Comparison of ENCODE assay signal across 15 cellular contexts in genomic region chr1:115837386-115837761, GRCh38. TPM values are rescaled to one million over a fixed set of nuclear protein-coding genes. Genes with fewer than 3 reads are reported as not detected.
DNase-seq lines count a peak whose midpoint lies in the region; ATAC-seq and TF ChIP-seq lines count a peak whose summit lies in the region.
"Had no signal": no experiment of that assay in that cellular context is flagged by ENCODE, and none has a peak within 500 bp of the region (broad histone marks: within the 10 kb centered on the region; RNA-seq: fewer than 3 reads in every experiment).

No MANE protein-coding gene starts in this region.

- H4K8ac ChIP-seq in trophoblast cell (ENCODE audit: low read depth, low read length): peak overlapping the region; percentile 62

- intact Hi-C loops in body of pancreas (cut with DNase I): no loop called here

- no peak overlapping the region for H3K4ac ChIP-seq in trophoblast cell (ENCODE audit: low read depth, low read length)

- H3K9ac ChIP-seq in trophoblast cell (ENCODE audit: low read length): no peak overlapping the region
- no peak overlapping the region for H3K9ac ChIP-seq in Karpas-422 (ENCODE audit: low read length)
- H3K9ac ChIP-seq: KMS-11 had no signal

- peak overlapping the region; percentile 61 for H2BK120ac ChIP-seq in trophoblast cell (ENCODE audit: insufficient read depth, low read length, poor library complexity)

- DNase-seq in Daoy (ENCODE audit: low read depth) (peak; percentile 21), NCI-H526 treated with DMSO at 0.1 percent for 48 hours (lab: John Stamatoyannopoulos, UW) (peak; percentile 67), glutamatergic neuron (no peak), trophoblast cell (peak in 1 of 2 donors; percentile 51), HUDEP-2 (lab: John Stamatoyannopoulos, UW; ENCODE audit: unreplicated experiment in 76 of 76) (no peak), body of pancreas (no peak), Karpas-422 (no peak), tibial nerve (ENCODE audit: low spot score in 2 of 2) (no peak)
- DNase-seq: activated T-cell treated with anti-CD3 and anti-CD28 coated beads, Interleukin-2, amount 50 U/mL, for 1 hour; effector CD8-positive, alpha-beta T cell; stimulated activated naive CD4-positive, alpha-beta T cell; T-helper 9 cell had no signal

- peaks cover 29% of the 10 kb centered on the region for H3K4me1 Mint-ChIP-seq in glutamatergic neuron (ENCODE audit: low read depth, unreplicated experiment)

- H3K27ac ChIP-seq in trophoblast cell (ENCODE audit: low read depth, low read length) (peak overlapping the region; percentile 40), body of pancreas (no peak overlapping the region), Karpas-422 (ENCODE audit: low read length) (no peak overlapping the region), tibial nerve (no peak overlapping the region)
- H3K27ac ChIP-seq: KMS-11 had no signal

- H2AK5ac ChIP-seq in trophoblast cell (ENCODE audit: low read length): no peak overlapping the region

- no peak overlapping the region for H4K12ac ChIP-seq in trophoblast cell (ENCODE audit: low read depth, low read length)

- no peak for ATAC-seq in body of pancreas

- TF ChIP-seq POLR2A in body of pancreas (IDR thresholded peaks at IDR 0.05) (no peak), tibial nerve (IDR thresholded peaks at IDR 0.05) (no peak)

- peak overlapping the region; percentile 80 for H3K4me2 ChIP-seq in trophoblast cell (ENCODE audit: low read length)
- H3K4me2 ChIP-seq in Karpas-422 (ENCODE audit: low read depth, low read length, poor library complexity, severe bottlenecking): no peak overlapping the region
- H3K4me2 ChIP-seq: KMS-11 had no signal

- H3K9me2 ChIP-seq in Karpas-422 (replicated peaks; ENCODE audit: insufficient read depth, low read length): no peaks in the 10 kb centered on the region

- peak overlapping the region; percentile 7 for H2BK5ac ChIP-seq in trophoblast cell (ENCODE audit: low read depth, low read length, poor library complexity)

- no CpG with 5 or more reads among the region's 7 CpGs for WGBS in trophoblast cell (ENCODE audit: extremely low coverage, insufficient coverage, insufficient read length)
- 24 to 49% methylated on average over 4 to 7 of the region's 7 CpGs for WGBS in body of pancreas, 2 donors
- 15 to 33% methylated on average over 4 to 7 of the region's 7 CpGs for WGBS in tibial nerve, 2 donors

- H3K27me3 ChIP-seq in trophoblast cell (ENCODE audit: insufficient read depth, low read length): peaks cover 16% of the 10 kb centered on the region
- peaks cover 0 to 47% of the 10 kb centered on the region in 2 donors for H3K27me3 ChIP-seq in body of pancreas
- no peaks in the 10 kb centered on the region for H3K27me3 ChIP-seq in Karpas-422 (ENCODE audit: low read length)
- peaks cover 0 to 88% of the 10 kb centered on the region in 2 donors for H3K27me3 ChIP-seq in tibial nerve

- peaks cover 30% of the 10 kb centered on the region for H3K36me3 Mint-ChIP-seq in glutamatergic neuron (ENCODE audit: unreplicated experiment)
- H3K36me3 Mint-ChIP-seq: activated naive CD8-positive, alpha-beta T cell had no signal

- H4K20me1 ChIP-seq in Karpas-422 (ENCODE audit: insufficient read depth, low read depth, low read length): no peaks in the 10 kb centered on the region

- no peak for TF ChIP-seq EP300 in tibial nerve (IDR thresholded peaks at IDR 0.05)

- peaks cover 9 to 27% of the 10 kb centered on the region in 2 experiments for H3K4me1 ChIP-seq in trophoblast cell (ENCODE audit: control insufficient read depth in 1 of 2, insufficient read depth in 2 of 2, low read length in 2 of 2)
- H3K4me1 ChIP-seq in body of pancreas: peaks cover 25% of the 10 kb centered on the region
- H3K4me1 ChIP-seq in Karpas-422 (ENCODE audit: low read length): no peaks in the 10 kb centered on the region
- peaks cover 0 to 24% (median 18%) of the 10 kb centered on the region in 4 donors for H3K4me1 ChIP-seq in tibial nerve

- H3K79me2 ChIP-seq in trophoblast cell (ENCODE audit: control insufficient read depth, insufficient read depth, low read length, poor library complexity): peaks cover 3% of the 10 kb centered on the region
- H3K79me2 ChIP-seq in Karpas-422 (ENCODE audit: low read length): no peaks in the 10 kb centered on the region

- H3K27me3 Mint-ChIP-seq in glutamatergic neuron (ENCODE audit: unreplicated experiment): peaks cover 38% of the 10 kb centered on the region

- TF ChIP-seq CTCF in glutamatergic neuron (IDR thresholded peaks at IDR 0.05; ENCODE audit: partially characterized antibody, unreplicated experiment) (no peak), body of pancreas (IDR thresholded peaks at IDR 0.05) (no peak), tibial nerve (IDR thresholded peaks at IDR 0.05) (no peak)

- H3K4me3 Mint-ChIP-seq in glutamatergic neuron (ENCODE audit: unreplicated experiment): peak overlapping the region; percentile 97
- H3K4me3 Mint-ChIP-seq: activated naive CD8-positive, alpha-beta T cell had no signal

- H2AFZ ChIP-seq in trophoblast cell (ENCODE audit: insufficient read depth, low read length, poor library complexity) (peak overlapping the region; percentile 57), Karpas-422 (ENCODE audit: low read length) (no peak overlapping the region)

- no peak overlapping the region for H3K18ac ChIP-seq in trophoblast cell (ENCODE audit: low read length)

- no peak overlapping the region for H3K23ac ChIP-seq in trophoblast cell (ENCODE audit: low read length)

- no peaks in the 10 kb centered on the region for H3K36me3 ChIP-seq in trophoblast cell (ENCODE audit: control insufficient read depth in 1 of 2, insufficient read depth in 2 of 2, low read length in 2 of 2)
- H3K36me3 ChIP-seq in body of pancreas (replicated peaks in 1 of 2; ENCODE audit: insufficient read depth in 1 of 2, low read depth in 2 of 2): no peaks in the 10 kb centered on the region
- no peaks in the 10 kb centered on the region for H3K36me3 ChIP-seq in Karpas-422 (ENCODE audit: insufficient read depth, low read length)
- H3K36me3 ChIP-seq in tibial nerve: no peaks in the 10 kb centered on the region

- peak overlapping the region; percentile 36 for H3K14ac ChIP-seq in trophoblast cell (ENCODE audit: low read length)

- no peak overlapping the region for H2BK12ac ChIP-seq in trophoblast cell (ENCODE audit: low read length)

- H3K9me3 Mint-ChIP-seq in glutamatergic neuron (ENCODE audit: unreplicated experiment): peaks cover 46% of the 10 kb centered on the region

- peaks cover 24% of the 10 kb centered on the region for H3K79me1 ChIP-seq in trophoblast cell (ENCODE audit: low read length)

- H3K9me3 ChIP-seq in trophoblast cell (ENCODE audit: insufficient read depth, low read depth, low read length): no peaks in the 10 kb centered on the region
- no peaks in the 10 kb centered on the region for H3K9me3 ChIP-seq in body of pancreas
- H3K9me3 ChIP-seq in Karpas-422 (ENCODE audit: low read length): no peaks in the 10 kb centered on the region
- no peaks in the 10 kb centered on the region for H3K9me3 ChIP-seq in tibial nerve

- H3K4me3 ChIP-seq in trophoblast cell (ENCODE audit: low read depth, low read length) (peak overlapping the region; percentile 70), body of pancreas (no peak overlapping the region), Karpas-422 (ENCODE audit: low read length) (no peak overlapping the region), tibial nerve (no peak overlapping the region)
- H3K4me3 ChIP-seq: lung had no signal

- H4K91ac ChIP-seq in trophoblast cell (ENCODE audit: low read depth, low read length): peak overlapping the region; percentile 58

- peak overlapping the region; percentile 97 for H3K27ac Mint-ChIP-seq in glutamatergic neuron (ENCODE audit: unreplicated experiment)
- H3K27ac Mint-ChIP-seq: activated naive CD8-positive, alpha-beta T cell had no signal

RNA-seq across cellular contexts. Expression of gene NHLH2, which starts 3.6 kb away (rescaled TPM):
- total RNA-seq in Daoy (2014; rRNA removed; shearing (Covaris generic)): 0.34 and 1.9 TPM in 2 replicates
- total RNA-seq in glutamatergic neuron (ENCODE audit: unreplicated experiment) (255 TPM), body of pancreas (not detected), tibial nerve (under 1 TPM in 1 of 4 donors, not detected in 3; 0.21 TPM)
- polyA plus RNA-seq in trophoblast cell (2013): 1.4 and 1.6 TPM in 2 replicates
- not detected in 2 replicates for total RNA-seq in Karpas-422 (2014; rRNA removed; shearing (Covaris generic); ENCODE audit: low replicate concordance)

Comparison
In these comparisons a context has a peak if more than half of its experiments do, and no peak if none do; other contexts are left out.
1. DNase-seq: peak in Daoy (single experiment) and NCI-H526 treated with DMSO at 0.1 percent for 48 hours (single experiment); none in glutamatergic neuron (single experiment), HUDEP-2 (0 of 76), body of pancreas (0 of 4), Karpas-422 (single experiment) and tibial nerve (0 of 2).
2. RNA of gene NHLH2, which starts 3.6 kb away (total RNA-seq): 255 TPM in glutamatergic neuron (single experiment); 0.34 to 1.9 TPM in Daoy, not detected in body of pancreas, not detected in Karpas-422 and 0.21 TPM in tibial nerve; every median in the first group is over 10 times any median in the second.